In genomic region chr11:65790902-65791650, GRCh38 we compare ENCODE assay signal across 1 cellular context.
TF ChIP-seq lines count a peak whose summit lies in the region.

No MANE protein-coding gene starts in this region.

TF ChIP-seq in HCT116, 20 proteins besides CTCF, POLR2A, EP300 and RAD21 (continued from another document):
- TF ChIP-seq SP1 (IDR thresholded peaks at IDR 0.05; ENCODE audit: low read depth), result no peak
- no peak for TF ChIP-seq REST (IDR thresholded peaks at IDR 0.05; ENCODE audit: low read depth)
- TF ChIP-seq ATF3 (IDR thresholded peaks at IDR 0.05), result no peak
